1 cellular context compared by ENCODE assay signal in genomic region chr1:75757210-75757609, GRCh38. TPM values are rescaled to one million over a fixed set of nuclear protein-coding genes. Genes with fewer than 3 reads are reported as not detected.
"Had no signal": no experiment of that assay in that cellular context is flagged by ENCODE, and none has a peak within 500 bp of the region (broad histone marks: within the 10 kb centered on the region; RNA-seq: fewer than 3 reads in every experiment).

No MANE protein-coding gene starts in this region.

RNA-seq across cellular contexts. Expression of gene MSH4, which starts 39.5 kb away (rescaled TPM):
- total RNA-seq: G401 had no signal
